In genomic region chr4:95694411-95694810, GRCh38 we compare ENCODE assay signal across 19 cellular contexts.
"Had no signal": no experiment of that assay in that cellular context is flagged by ENCODE, and none has a peak within 500 bp of the region (broad histone marks: within the 10 kb centered on the region; RNA-seq: fewer than 3 reads in every experiment).

No MANE protein-coding gene starts in this region.

- DNase-seq: effector CD8-positive, alpha-beta T cell; endodermal cell; esophagus squamous epithelium; head of caudate nucleus; left lung; mesendoderm; midbrain; naive thymus-derived CD8-positive, alpha-beta T cell; nephron progenitor cell; nucleus accumbens; right cardiac atrium; sigmoid colon; stimulated activated CD4-positive, alpha-beta T cell treated with anti-CD3 and anti-CD28 coated beads, Interleukin-2, amount 100 ng/mL, for 24 hours; stimulated activated CD4-positive, alpha-beta T cell treated with anti-CD3 and anti-CD28 coated beads, Interleukin-4, amount 100 ng/mL, for 24 hours; stimulated activated naive CD4-positive, alpha-beta T cell treated with Interleukin-2 at 50 U/mL for 16 hours; stomach; thyroid gland had no signal

- H3K27ac ChIP-seq: esophagus squamous epithelium, left lung, prostate gland, sigmoid colon, stomach, thyroid gland had no signal

- H3K4me3 ChIP-seq: esophagus squamous epithelium, left lung, prostate gland, sigmoid colon, stomach, thyroid gland had no signal

- ATAC-seq: left lung; naive thymus-derived CD8-positive, alpha-beta T cell; right cardiac atrium; stimulated activated effector memory CD8-positive, alpha-beta T cell treated with anti-CD3 and anti-CD28 coated beads, Interleukin-12 subunit alpha, Interleukin-12 subunit beta, amount 100 ng/mL, for 72 hours had no signal
